ENCODE assay signal across 7 cellular contexts in genomic region chr14:104138098-104138890, GRCh38. TPM values are rescaled to one million over a fixed set of nuclear protein-coding genes. Genes with fewer than 3 reads are reported as not detected.
DNase-seq lines count a peak whose midpoint lies in the region; ATAC-seq and TF ChIP-seq lines count a peak whose summit lies in the region.

KIF26A (plus strand) TSS chr14:104138587; CDS start chr14:104138723, 136 bp downstream.

- RAD21 ChIA-PET in HCT116 (lab: Charles Lee; ENCODE audit: low non-redundant PET in 1 of 2, low total read pairs in 2 of 2, uncharacterized antibody in 2 of 2, unreplicated experiment in 2 of 2), result interaction anchor here (0.7 to 1.1 kb wide), 5 partner anchors 60 to 426 kb away, joined by 3 to 6 read pairs (median 3); no protein-coding TSS in a partner anchor

- H3K79me2 ChIP-seq in HCT116 (ENCODE audit: insufficient read depth, low read length), result peaks cover 13% of the 10 kb centered on the region; the same call in 1 of the 2 replicates

- TF ChIP-seq EP300 in upper lobe of left lung (IDR thresholded peaks at IDR 0.05), result no peak

- H3K27me3 ChIP-seq in HCT116 (ENCODE audit: insufficient read depth, low read length) (no peaks in the 10 kb centered on the region), upper lobe of left lung (peaks cover 0 to 47% (median 23%) of the 10 kb centered on the region in 4 donors)

- H3K9me3 ChIP-seq in HCT116 (ENCODE audit: control insufficient read depth in 1 of 2, insufficient read depth in 1 of 2, low read depth in 1 of 2, low read length in 2 of 2) (no peaks in the 10 kb centered on the region), upper lobe of left lung (no peaks in the 10 kb centered on the region)

- intact Hi-C loops in HCT116 (cut with micrococcal nuclease), result loop anchor here (1.0 to 10.0 kb wide), 3 partner anchors 156 to 333 kb away; no protein-coding TSS in a partner anchor

- CTCF ChIA-PET in HCT116 (lab: Charles Lee), result interaction anchor here (0.6 to 1.2 kb wide), 12 partner anchors 18 to 1030 kb away, joined by 3 to 23 read pairs (median 3); partner anchors contain the start of gene JAG2

- H3K36me3 Mint-ChIP-seq in mesothelial cell of epicardium, result no peaks in the 10 kb centered on the region

- peak within 1 kb of the TSS; percentile 99 for H3K4me2 ChIP-seq in HCT116 (ENCODE audit: low read length)

- 3 to 20% methylated on average over 1 to 44 of the region's 103 CpGs for WGBS in upper lobe of left lung, 2 donors

- ATAC-seq in HCT116, result peak; percentile 75
- ATAC-seq in upper lobe of left lung (ENCODE audit: low FRiP score in 2 of 2), result peak in 1 of 2 donors; percentile 12

- BruUV-seq in HCT116 (replicated peaks; lab: Mats Ljungman, UMichigan), result no TSS peak

- no peaks in the 10 kb centered on the region for H3K9me2 ChIP-seq in HCT116 (ENCODE audit: insufficient read depth)

- peak within 1 kb of the TSS; percentile 65 for H3K4me3 Mint-ChIP-seq in mesothelial cell of epicardium

- peaks cover 10 to 29% of the 10 kb centered on the region in 2 experiments; a peak in 3 of 4 replicates for H3K4me1 ChIP-seq in HCT116 (ENCODE audit: control insufficient read depth in 1 of 2, insufficient read depth in 2 of 2, low read length in 2 of 2)
- peaks cover 34 to 53% (median 44%) of the 10 kb centered on the region in 4 donors for H3K4me1 ChIP-seq in upper lobe of left lung

- no peak for TF ChIP-seq POLR2A in HCT116 (IDR thresholded peaks at IDR 0.05; ENCODE audit: borderline replicate concordance, extremely low read depth, insufficient read depth, insufficient read length)
- no peak for TF ChIP-seq POLR2A in upper lobe of left lung (IDR thresholded peaks at IDR 0.05)

- no peaks in the 10 kb centered on the region for H4K20me1 ChIP-seq in HCT116 (ENCODE audit: insufficient read depth)

- H3K4me1 Mint-ChIP-seq in mesothelial cell of epicardium, result peaks cover 26% of the 10 kb centered on the region

- H3K9me3 Mint-ChIP-seq in mesothelial cell of epicardium, result no peaks in the 10 kb centered on the region

- no peak for TF ChIP-seq RAD21 in HCT116 (IDR thresholded peaks at IDR 0.05; ENCODE audit: low read depth)

- TF ChIP-seq CTCF in HCT116 (IDR thresholded peaks at IDR 0.05 in 2 of 3, conservative IDR thresholded peaks at IDR 0.05 in 1 of 3; ENCODE audit: borderline replicate concordance in 1 of 3, insufficient read depth in 1 of 3, low read depth in 2 of 3, low read length in 2 of 3), result no peak
- TF ChIP-seq CTCF in coronary artery (IDR thresholded peaks at IDR 0.05), result no peak
- no peak for TF ChIP-seq CTCF in mesothelial cell of epicardium (IDR thresholded peaks at IDR 0.05; ENCODE audit: unreplicated experiment)
- TF ChIP-seq CTCF in upper lobe of left lung (IDR thresholded peaks at IDR 0.05), result no peak

- peak within 1 kb of the TSS; percentile 88 for H2AFZ ChIP-seq in HCT116 (ENCODE audit: low read depth, low read length, poor library complexity, severe bottlenecking)

- H3K27ac Mint-ChIP-seq in mesothelial cell of epicardium, result no peak within 1 kb of the TSS

- POLR2A ChIA-PET in HCT116 (lab: Charles Lee), result interaction anchor here (0.6 to 1.0 kb wide), 2 partner anchors 527 to 842 kb away, joined by 3 read pairs; no protein-coding TSS in a partner anchor

- DNase-seq in HCT116 (ENCODE audit: low read depth, low spot score) (peak; percentile 51), NCI-H82 treated with DMSO at 0.1 percent for 48 hours (lab: John Stamatoyannopoulos, UW; ENCODE audit: unreplicated experiment) (peak; percentile 10), coronary artery (ENCODE audit: low spot score) (no peak), mesothelial cell of epicardium (ENCODE audit: low spot score in 2 of 2, unreplicated experiment in 2 of 2) (peak; percentile 60 to 77), upper lobe of left lung (peak in 1 of 2 donors; percentile 90), NCI-H1436 (lab: John Stamatoyannopoulos, UW) (no peak), NCI-H128 (lab: John Stamatoyannopoulos, UW; ENCODE audit: unreplicated experiment) (no peak)

- H3K9ac ChIP-seq in HCT116 (ENCODE audit: low read length), result peak within 1 kb of the TSS; percentile 78

- H3K36me3 ChIP-seq in HCT116 (ENCODE audit: control insufficient read depth in 1 of 2, insufficient read depth in 2 of 2, low read length in 2 of 2) (no peaks in the 10 kb centered on the region), upper lobe of left lung (no peaks in the 10 kb centered on the region)

- H3K27ac ChIP-seq in HCT116 (ENCODE audit: low read depth, low read length) (peak within 1 kb of the TSS; percentile 86), coronary artery (peak within 1 kb of the TSS in 1 of 2 donors; percentile 5), upper lobe of left lung (peak within 1 kb of the TSS in 2 of 4 donors; percentile 61 to 64)

- H3K27me3 Mint-ChIP-seq in mesothelial cell of epicardium (ENCODE audit: low read depth), result peaks cover 44% of the 10 kb centered on the region

- H3K4me3 ChIP-seq in HCT116 (replicated peaks in 1 of 2; ENCODE audit: low read depth in 1 of 2, low read length in 2 of 2), result peak within 1 kb of the TSS; percentile 71 to 81
- H3K4me3 ChIP-seq in coronary artery, result peak within 1 kb of the TSS; percentile 67
- peak within 1 kb of the TSS; percentile 19 to 71 (median 50) for H3K4me3 ChIP-seq in upper lobe of left lung

TF ChIP-seq in HCT116, 20 proteins besides CTCF, POLR2A, EP300 and RAD21 (continues in another document):
- no peak for TF ChIP-seq SP1 (IDR thresholded peaks at IDR 0.05; ENCODE audit: low read depth)
- no peak for TF ChIP-seq ATF3 (IDR thresholded peaks at IDR 0.05)
- no peak for TF ChIP-seq SRF (IDR thresholded peaks at IDR 0.05; ENCODE audit: low read depth)
- no peak for TF ChIP-seq EZH2phosphoT487 (IDR thresholded peaks at IDR 0.05; ENCODE audit: borderline replicate concordance)
- no peak for TF ChIP-seq JUND (IDR thresholded peaks at IDR 0.05)
- TF ChIP-seq TCF7L2 (IDR thresholded peaks at IDR 0.05; ENCODE audit: borderline replicate concordance, extremely low read depth, insufficient read depth, insufficient read length), result no peak
- TF ChIP-seq CEBPB (IDR thresholded peaks at IDR 0.05; ENCODE audit: low read depth), result no peak
- TF ChIP-seq REST (IDR thresholded peaks at IDR 0.05; ENCODE audit: low read depth), result no peak
- TF ChIP-seq CBX3 (IDR thresholded peaks at IDR 0.05; ENCODE audit: low read depth), result no peak
- TF ChIP-seq POLR2AphosphoS5 (IDR thresholded peaks at IDR 0.05; ENCODE audit: low read depth, low read length), result peak; percentile 78
- no peak for TF ChIP-seq EGR1 (IDR thresholded peaks at IDR 0.05; ENCODE audit: low read depth)
- no peak for TF ChIP-seq ZBTB33 (IDR thresholded peaks at IDR 0.05; ENCODE audit: extremely low read depth, insufficient replicate concordance, low read length)
- TF ChIP-seq YY1 (IDR thresholded peaks at IDR 0.05; ENCODE audit: extremely low read depth, insufficient replicate concordance, low read depth, low read length), result no peak
- TF ChIP-seq FOSL1 (IDR thresholded peaks at IDR 0.05; ENCODE audit: low read depth), result no peak
- TF ChIP-seq ZFX (IDR thresholded peaks at IDR 0.05), result peak; percentile 83; the same call in 1 of the 2 replicates
- no peak for TF ChIP-seq SIN3A (IDR thresholded peaks at IDR 0.05; ENCODE audit: low read depth)
- no peak for TF ChIP-seq EZH2 (IDR thresholded peaks at IDR 0.05)

RNA-seq across cellular contexts. Expression of gene KIF26A, which starts in this region (rescaled TPM):
- total RNA-seq in HCT116 (2021; ENCODE audit: unreplicated experiment) (10.2 TPM), mesothelial cell of epicardium (18.4 to 20.0 TPM (median 19.4 TPM) in 3 replicates), upper lobe of left lung (1 to 10 TPM; 1.8 to 7.3 (median 3.5) TPM)
- polyA plus RNA-seq in HCT116 (2012), result 4.3 and 4.8 TPM in 2 replicates

Comparison
In these comparisons a context has a peak if more than half of its experiments do, and no peak if none do; other contexts are left out.
1. DNase-seq: peak in HCT116 (single experiment), NCI-H82 treated with DMSO at 0.1 percent for 48 hours (single experiment) and mesothelial cell of epicardium (2 of 2); none in coronary artery (single experiment), NCI-H1436 (single experiment) and NCI-H128 (single experiment).
2. Peak in every context shown above with its lines, with median percentiles within 50 percentile points of each other: H3K4me3 ChIP-seq.